ENCODE assay signal across 9 cellular contexts in the genomic region with DNA sequence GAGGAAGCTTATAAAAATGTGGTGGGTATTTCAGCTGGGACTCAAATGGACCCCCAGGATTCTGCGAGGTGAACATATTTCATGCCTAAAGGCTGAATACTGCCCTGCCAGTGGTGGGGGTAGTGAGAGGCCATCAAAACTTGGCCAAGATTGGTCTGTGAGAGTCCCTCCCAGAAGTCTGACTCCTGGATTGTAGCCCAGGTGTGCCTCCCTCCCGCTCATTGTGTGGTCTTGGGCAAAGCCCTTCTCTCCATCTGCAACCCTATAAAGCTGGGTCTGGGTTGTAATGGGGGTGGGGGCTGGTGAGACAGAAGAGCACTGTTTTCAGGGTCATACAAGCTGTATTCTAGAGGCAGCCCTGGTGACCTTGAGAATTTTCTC. TPM values are rescaled to one million over a fixed set of nuclear protein-coding genes. Genes with fewer than 3 reads are reported as not detected.
DNase-seq lines count a peak whose midpoint lies in the region; ATAC-seq, FAIRE-seq and TF ChIP-seq lines count a peak whose summit lies in the region.
"Had no signal": no experiment of that assay in that cellular context is flagged by ENCODE, and none has a peak within 500 bp of the region (broad histone marks: within the 10 kb centered on the region; RNA-seq: fewer than 3 reads in every experiment).

No MANE protein-coding gene starts in this region.

- peak overlapping the region; percentile 82 for H3K27ac Mint-ChIP-seq in Calu3 (ENCODE audit: unreplicated experiment)
- peak overlapping the region; percentile 37 to 68 for H3K27ac Mint-ChIP-seq in natural killer cell treated with Interleukin-12 subunit alpha and Interleukin-12 subunit beta and Interleukin-15 and Interleukin-18, amount 100 ng/mL, for 72 hours

- peak overlapping the region; percentile 57 for H3K4me3 ChIP-seq in ectodermal cell (ENCODE audit: insufficient read depth, low read depth, low read length)

- no peak for ATAC-seq in natural killer cell treated with Interleukin-12 subunit alpha and Interleukin-12 subunit beta and Interleukin-15 and Interleukin-18, amount 100 ng/mL, for 72 hours

- no peak for FAIRE-seq in D721Med (lab: Jason Lieb, UNC)

- H3K36me3 Mint-ChIP-seq in Calu3 (ENCODE audit: insufficient read depth, unreplicated experiment), result peaks cover 35% of the 10 kb centered on the region
- H3K36me3 Mint-ChIP-seq in natural killer cell treated with Interleukin-12 subunit alpha and Interleukin-12 subunit beta and Interleukin-15 and Interleukin-18, amount 100 ng/mL, for 72 hours, result peaks cover 14% of the 10 kb centered on the region

- no peaks in the 10 kb centered on the region for H3K9me3 Mint-ChIP-seq in Calu3 (ENCODE audit: low read depth, unreplicated experiment)
- no peaks in the 10 kb centered on the region for H3K9me3 Mint-ChIP-seq in natural killer cell treated with Interleukin-12 subunit alpha and Interleukin-12 subunit beta and Interleukin-15 and Interleukin-18, amount 100 ng/mL, for 72 hours

- H3K4me1 ChIP-seq in ectodermal cell (ENCODE audit: control insufficient read depth, insufficient read depth, low read length), result no peaks in the 10 kb centered on the region

- POLR2A ChIA-PET in GM10248 (lab: Yijun Ruan, JAX), result no interaction called here

- H3K9me3 ChIP-seq in ectodermal cell (ENCODE audit: control insufficient read depth, low read length), result no peaks in the 10 kb centered on the region

- peak overlapping the region; percentile 81 for H3K4me3 Mint-ChIP-seq in Calu3 (ENCODE audit: low read depth, unreplicated experiment)
- peak overlapping the region; percentile 84 for H3K4me3 Mint-ChIP-seq in natural killer cell treated with Interleukin-12 subunit alpha and Interleukin-12 subunit beta and Interleukin-15 and Interleukin-18, amount 100 ng/mL, for 72 hours

- WGBS in ectodermal cell, 2 experiments, result 82 to 87% methylated on average over 2 of the region's 2 CpGs

- peaks cover 38% of the 10 kb centered on the region for H3K4me1 Mint-ChIP-seq in Calu3 (ENCODE audit: low read depth, unreplicated experiment)
- H3K4me1 Mint-ChIP-seq in natural killer cell treated with Interleukin-12 subunit alpha and Interleukin-12 subunit beta and Interleukin-15 and Interleukin-18, amount 100 ng/mL, for 72 hours (ENCODE audit: low read depth in 2 of 2), result peaks cover 36 to 47% of the 10 kb centered on the region in 2 donors

- TF ChIP-seq CTCF in Calu3 (IDR thresholded peaks at IDR 0.05; ENCODE audit: unreplicated experiment) (no peak), D721Med (IDR thresholded peaks at IDR 0.05; ENCODE audit: insufficient read depth, missing control alignments) (no peak), GM10248 (IDR thresholded peaks at IDR 0.05; ENCODE audit: control extremely low read depth, extremely low read depth, low read depth, missing control alignments) (no peak)

- no peak overlapping the region for H3K27ac ChIP-seq in ectodermal cell (ENCODE audit: insufficient read depth, low read depth, low read length, poor library complexity, severe bottlenecking)

- no peaks in the 10 kb centered on the region for H3K36me3 ChIP-seq in ectodermal cell (ENCODE audit: control insufficient read depth, insufficient read depth, low read length)

- CTCF ChIA-PET in Calu3 (lab: Charles Lee) (interaction anchor here (0.7 to 1.2 kb wide), 3 partner anchors 9 to 458 kb away, joined by 3 read pairs; no protein-coding TSS in a partner anchor), GM10248 (lab: Yijun Ruan, JAX) (interaction anchor here (1.1 to 4.0 kb wide), 3 partner anchors 10 to 236 kb away, joined by 4 to 27 read pairs (median 5); no protein-coding TSS in a partner anchor)

- H3K27me3 ChIP-seq in ectodermal cell (ENCODE audit: control insufficient read depth, insufficient read depth, low read length, poor library complexity, severe bottlenecking), result peaks cover 34% of the 10 kb centered on the region

- H3K27me3 Mint-ChIP-seq in Calu3 (ENCODE audit: unreplicated experiment), result no peaks in the 10 kb centered on the region
- H3K27me3 Mint-ChIP-seq in natural killer cell treated with Interleukin-12 subunit alpha and Interleukin-12 subunit beta and Interleukin-15 and Interleukin-18, amount 100 ng/mL, for 72 hours, result peaks cover 0 to under 1% of the 10 kb centered on the region in 2 donors

- no TSS peak for BruUV-seq in Calu3 (replicated peaks; lab: Mats Ljungman, UMichigan)

- intact Hi-C loops in Calu3 (cut with micrococcal nuclease; ENCODE audit: unreplicated experiment), result no loop called here

- DNase-seq in Calu3 (peak; percentile 26), M059J (ENCODE audit: low read depth) (peak; percentile 41), amniotic stem cell (lab: John Stamatoyannopoulos, UW) (no peak), D721Med (ENCODE audit: insufficient read length, low spot score) (no peak), GM10248 (ENCODE audit: extremely low spot score) (no peak), NCI-H524 (lab: John Stamatoyannopoulos, UW) (no peak)
- DNase-seq in natural killer cell treated with Interleukin-12 subunit alpha and Interleukin-12 subunit beta and Interleukin-15 and Interleukin-18, amount 100 ng/mL, for 72 hours (ENCODE audit: low spot score), result no peak

RNA-seq across cellular contexts. Expression of a gene that starts 0.9 kb away (rescaled TPM):
- total RNA-seq in Calu3 (2022), result 94.7 and 106 TPM in 2 replicates
- 63.2 and 85.0 TPM in 2 replicates for total RNA-seq in M059J (2014; rRNA removed; shearing (Covaris generic))
- polyA plus RNA-seq in ectodermal cell (2013, experiment 1 of 4), result 17.4 TPM
- 17.8 TPM for polyA plus RNA-seq in ectodermal cell (2013, experiment 2 of 4)
- polyA plus RNA-seq in ectodermal cell (2013, experiment 3 of 4), result 14.0 TPM
- polyA plus RNA-seq in ectodermal cell (2013, experiment 4 of 4), result 16.4 TPM
- 10 to 100 TPM; 25.7 to 27.7 TPM for total RNA-seq in natural killer cell treated with Interleukin-12 subunit alpha and Interleukin-12 subunit beta and Interleukin-15 and Interleukin-18, amount 100 ng/mL, for 72 hours
- polyA plus RNA-seq: neural cell had no signal

RNA-seq across cellular contexts. Expression of a gene that starts 23.1 kb away (rescaled TPM):
- 23.1 and 24.0 TPM in 2 replicates for total RNA-seq in Calu3 (2022)
- total RNA-seq in M059J (2014; rRNA removed; shearing (Covaris generic)), result 17.4 and 23.6 TPM in 2 replicates
- 23.8 TPM for polyA plus RNA-seq in ectodermal cell (2013, experiment 1 of 4)
- polyA plus RNA-seq in ectodermal cell (2013, experiment 2 of 4), result 23.0 TPM
- 22.2 TPM for polyA plus RNA-seq in ectodermal cell (2013, experiment 3 of 4)
- 23.2 TPM for polyA plus RNA-seq in ectodermal cell (2013, experiment 4 of 4)
- 10 to 100 TPM; 19.3 to 42.8 TPM for total RNA-seq in natural killer cell treated with Interleukin-12 subunit alpha and Interleukin-12 subunit beta and Interleukin-15 and Interleukin-18, amount 100 ng/mL, for 72 hours

Comparison
In these comparisons a context has a peak if more than half of its experiments do, and no peak if none do; other contexts are left out.
1. DNase-seq: peak in Calu3 (single experiment) and M059J (single experiment); none in natural killer cell treated with Interleukin-12 subunit alpha and Interleukin-12 subunit beta and Interleukin-15 and Interleukin-18, amount 100 ng/mL, for 72 hours (single experiment), amniotic stem cell (single experiment), D721Med (single experiment), GM10248 (single experiment) and NCI-H524 (0 of 2).